Comparison of ENCODE assay signal across 1 cellular context in genomic region chr22:36332623-36333331, GRCh38.
TF ChIP-seq lines count a peak whose summit lies in the region.

No MANE protein-coding gene starts in this region.

TF ChIP-seq in HEK293, 187 proteins besides CTCF, POLR2A, EP300 and RAD21 (continued from another document and continues in another):
- TF ChIP-seq, protein P1, sequence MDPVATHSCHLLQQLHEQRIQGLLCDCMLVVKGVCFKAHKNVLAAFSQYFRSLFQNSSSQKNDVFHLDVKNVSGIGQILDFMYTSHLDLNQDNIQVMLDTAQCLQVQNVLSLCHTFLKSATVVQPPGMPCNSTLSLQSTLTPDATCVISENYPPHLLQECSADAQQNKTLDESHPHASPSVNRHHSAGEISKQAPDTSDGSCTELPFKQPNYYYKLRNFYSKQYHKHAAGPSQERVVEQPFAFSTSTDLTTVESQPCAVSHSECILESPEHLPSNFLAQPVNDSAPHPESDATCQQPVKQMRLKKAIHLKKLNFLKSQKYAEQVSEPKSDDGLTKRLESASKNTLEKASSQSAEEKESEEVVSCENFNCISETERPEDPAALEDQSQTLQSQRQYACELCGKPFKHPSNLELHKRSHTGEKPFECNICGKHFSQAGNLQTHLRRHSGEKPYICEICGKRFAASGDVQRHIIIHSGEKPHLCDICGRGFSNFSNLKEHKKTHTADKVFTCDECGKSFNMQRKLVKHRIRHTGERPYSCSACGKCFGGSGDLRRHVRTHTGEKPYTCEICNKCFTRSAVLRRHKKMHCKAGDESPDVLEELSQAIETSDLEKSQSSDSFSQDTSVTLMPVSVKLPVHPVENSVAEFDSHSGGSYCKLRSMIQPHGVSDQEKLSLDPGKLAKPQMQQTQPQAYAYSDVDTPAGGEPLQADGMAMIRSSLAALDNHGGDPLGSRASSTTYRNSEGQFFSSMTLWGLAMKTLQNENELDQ (tag by site-specific recombination; IDR thresholded peaks at IDR 0.05; ENCODE audit: low read depth), result no peak
- no peak for TF ChIP-seq KLF16 (tag by site-specific recombination; IDR thresholded peaks at IDR 0.05)
- TF ChIP-seq ZNF830 (tag by site-specific recombination; IDR thresholded peaks at IDR 0.05; ENCODE audit: low read depth), result no peak
- no peak for TF ChIP-seq ZFP37 (tag by site-specific recombination; IDR thresholded peaks at IDR 0.05)
- no peak for TF ChIP-seq ZSCAN16 (tag by site-specific recombination; IDR thresholded peaks at IDR 0.05)
- TF ChIP-seq ZNF501 (tag by site-specific recombination; IDR thresholded peaks at IDR 0.05), result no peak
- TF ChIP-seq ZNF48 (tag by site-specific recombination; IDR thresholded peaks at IDR 0.05), result no peak
- TF ChIP-seq, protein P2, sequence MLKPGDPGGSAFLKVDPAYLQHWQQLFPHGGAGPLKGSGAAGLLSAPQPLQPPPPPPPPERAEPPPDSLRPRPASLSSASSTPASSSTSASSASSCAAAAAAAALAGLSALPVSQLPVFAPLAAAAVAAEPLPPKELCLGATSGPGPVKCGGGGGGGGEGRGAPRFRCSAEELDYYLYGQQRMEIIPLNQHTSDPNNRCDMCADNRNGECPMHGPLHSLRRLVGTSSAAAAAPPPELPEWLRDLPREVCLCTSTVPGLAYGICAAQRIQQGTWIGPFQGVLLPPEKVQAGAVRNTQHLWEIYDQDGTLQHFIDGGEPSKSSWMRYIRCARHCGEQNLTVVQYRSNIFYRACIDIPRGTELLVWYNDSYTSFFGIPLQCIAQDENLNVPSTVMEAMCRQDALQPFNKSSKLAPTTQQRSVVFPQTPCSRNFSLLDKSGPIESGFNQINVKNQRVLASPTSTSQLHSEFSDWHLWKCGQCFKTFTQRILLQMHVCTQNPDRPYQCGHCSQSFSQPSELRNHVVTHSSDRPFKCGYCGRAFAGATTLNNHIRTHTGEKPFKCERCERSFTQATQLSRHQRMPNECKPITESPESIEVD (tag by site-specific recombination; IDR thresholded peaks at IDR 0.05), result no peak
- TF ChIP-seq ZNF24 (tag by site-specific recombination; IDR thresholded peaks at IDR 0.05), result no peak
- TF ChIP-seq, protein P3, sequence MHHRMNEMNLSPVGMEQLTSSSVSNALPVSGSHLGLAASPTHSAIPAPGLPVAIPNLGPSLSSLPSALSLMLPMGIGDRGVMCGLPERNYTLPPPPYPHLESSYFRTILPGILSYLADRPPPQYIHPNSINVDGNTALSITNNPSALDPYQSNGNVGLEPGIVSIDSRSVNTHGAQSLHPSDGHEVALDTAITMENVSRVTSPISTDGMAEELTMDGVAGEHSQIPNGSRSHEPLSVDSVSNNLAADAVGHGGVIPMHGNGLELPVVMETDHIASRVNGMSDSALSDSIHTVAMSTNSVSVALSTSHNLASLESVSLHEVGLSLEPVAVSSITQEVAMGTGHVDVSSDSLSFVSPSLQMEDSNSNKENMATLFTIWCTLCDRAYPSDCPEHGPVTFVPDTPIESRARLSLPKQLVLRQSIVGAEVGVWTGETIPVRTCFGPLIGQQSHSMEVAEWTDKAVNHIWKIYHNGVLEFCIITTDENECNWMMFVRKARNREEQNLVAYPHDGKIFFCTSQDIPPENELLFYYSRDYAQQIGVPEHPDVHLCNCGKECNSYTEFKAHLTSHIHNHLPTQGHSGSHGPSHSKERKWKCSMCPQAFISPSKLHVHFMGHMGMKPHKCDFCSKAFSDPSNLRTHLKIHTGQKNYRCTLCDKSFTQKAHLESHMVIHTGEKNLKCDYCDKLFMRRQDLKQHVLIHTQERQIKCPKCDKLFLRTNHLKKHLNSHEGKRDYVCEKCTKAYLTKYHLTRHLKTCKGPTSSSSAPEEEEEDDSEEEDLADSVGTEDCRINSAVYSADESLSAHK (tag by site-specific recombination; IDR thresholded peaks at IDR 0.05), result no peak
- no peak for TF ChIP-seq ZNF544 (tag by site-specific recombination; IDR thresholded peaks at IDR 0.05)
- TF ChIP-seq TSHZ1 (tag by site-specific recombination; IDR thresholded peaks at IDR 0.05; ENCODE audit: borderline replicate concordance), result no peak
- peak; percentile 59 for TF ChIP-seq ZNF366 (tag by site-specific recombination; conservative IDR thresholded peaks at IDR 0.05)
- TF ChIP-seq ZNF341 (tag by site-specific recombination; IDR thresholded peaks at IDR 0.05; ENCODE audit: low read depth), result peak; percentile 36
- TF ChIP-seq ZXDB (tag by site-specific recombination; IDR thresholded peaks at IDR 0.05), result no peak
- TF ChIP-seq, protein P4, sequence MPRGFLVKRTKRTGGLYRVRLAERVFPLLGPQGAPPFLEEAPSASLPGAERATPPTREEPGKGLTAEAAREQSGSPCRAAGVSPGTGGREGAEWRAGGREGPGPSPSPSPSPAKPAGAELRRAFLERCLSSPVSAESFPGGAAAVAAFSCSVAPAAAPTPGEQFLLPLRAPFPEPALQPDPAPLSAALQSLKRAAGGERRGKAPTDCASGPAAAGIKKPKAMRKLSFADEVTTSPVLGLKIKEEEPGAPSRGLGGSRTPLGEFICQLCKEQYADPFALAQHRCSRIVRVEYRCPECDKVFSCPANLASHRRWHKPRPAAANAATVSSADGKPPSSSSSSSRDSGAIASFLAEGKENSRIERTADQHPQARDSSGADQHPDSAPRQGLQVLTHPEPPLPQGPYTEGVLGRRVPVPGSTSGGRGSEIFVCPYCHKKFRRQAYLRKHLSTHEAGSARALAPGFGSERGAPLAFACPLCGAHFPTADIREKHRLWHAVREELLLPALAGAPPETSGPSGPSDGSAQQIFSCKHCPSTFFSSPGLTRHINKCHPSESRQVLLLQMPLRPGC (tag by site-specific recombination; IDR thresholded peaks at IDR 0.05), result no peak
- no peak for TF ChIP-seq ZNF654 (tag by site-specific recombination; IDR thresholded peaks at IDR 0.05; ENCODE audit: low read depth)
- TF ChIP-seq ZNF157 (tag by site-specific recombination; IDR thresholded peaks at IDR 0.05), result no peak
- TF ChIP-seq, protein P5, sequence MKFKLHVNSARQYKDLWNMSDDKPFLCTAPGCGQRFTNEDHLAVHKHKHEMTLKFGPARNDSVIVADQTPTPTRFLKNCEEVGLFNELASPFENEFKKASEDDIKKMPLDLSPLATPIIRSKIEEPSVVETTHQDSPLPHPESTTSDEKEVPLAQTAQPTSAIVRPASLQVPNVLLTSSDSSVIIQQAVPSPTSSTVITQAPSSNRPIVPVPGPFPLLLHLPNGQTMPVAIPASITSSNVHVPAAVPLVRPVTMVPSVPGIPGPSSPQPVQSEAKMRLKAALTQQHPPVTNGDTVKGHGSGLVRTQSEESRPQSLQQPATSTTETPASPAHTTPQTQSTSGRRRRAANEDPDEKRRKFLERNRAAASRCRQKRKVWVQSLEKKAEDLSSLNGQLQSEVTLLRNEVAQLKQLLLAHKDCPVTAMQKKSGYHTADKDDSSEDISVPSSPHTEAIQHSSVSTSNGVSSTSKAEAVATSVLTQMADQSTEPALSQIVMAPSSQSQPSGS (tag by site-specific recombination; IDR thresholded peaks at IDR 0.05; ENCODE audit: low read depth), result no peak
- no peak for TF ChIP-seq ZNF114 (tag by site-specific recombination; IDR thresholded peaks at IDR 0.05)
- no peak for TF ChIP-seq KLF10 (tag by site-specific recombination; IDR thresholded peaks at IDR 0.05)
- TF ChIP-seq WT1 (tag by site-specific recombination; IDR thresholded peaks at IDR 0.05), result peak; percentile 76
- TF ChIP-seq ZFP41 (tag by site-specific recombination; IDR thresholded peaks at IDR 0.05; ENCODE audit: borderline replicate concordance), result no peak
- TF ChIP-seq, protein P6, sequence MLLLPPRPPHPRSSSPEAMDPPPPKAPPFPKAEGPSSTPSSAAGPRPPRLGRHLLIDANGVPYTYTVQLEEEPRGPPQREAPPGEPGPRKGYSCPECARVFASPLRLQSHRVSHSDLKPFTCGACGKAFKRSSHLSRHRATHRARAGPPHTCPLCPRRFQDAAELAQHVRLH (tag by site-specific recombination; IDR thresholded peaks at IDR 0.05), result no peak
- TF ChIP-seq ZFHX2 (tag by site-specific recombination; conservative IDR thresholded peaks at IDR 0.05), result peak; percentile 52
- no peak for TF ChIP-seq ZNF660 (tag by site-specific recombination; IDR thresholded peaks at IDR 0.05)
- no peak for TF ChIP-seq ZNF350 (tag by site-specific recombination; IDR thresholded peaks at IDR 0.05)
- TF ChIP-seq ZNF211 (tag by site-specific recombination; IDR thresholded peaks at IDR 0.05; ENCODE audit: low read depth), result no peak
- no peak for TF ChIP-seq ZNF10 (tag by site-specific recombination; IDR thresholded peaks at IDR 0.05)
- TF ChIP-seq ZNF121 (tag by site-specific recombination; IDR thresholded peaks at IDR 0.05), result no peak
- TF ChIP-seq ZNF513 (tag by site-specific recombination; IDR thresholded peaks at IDR 0.05), result no peak
- TF ChIP-seq ZNF138 (tag by site-specific recombination; IDR thresholded peaks at IDR 0.05; ENCODE audit: borderline replicate concordance), result no peak
- TF ChIP-seq, protein P7, sequence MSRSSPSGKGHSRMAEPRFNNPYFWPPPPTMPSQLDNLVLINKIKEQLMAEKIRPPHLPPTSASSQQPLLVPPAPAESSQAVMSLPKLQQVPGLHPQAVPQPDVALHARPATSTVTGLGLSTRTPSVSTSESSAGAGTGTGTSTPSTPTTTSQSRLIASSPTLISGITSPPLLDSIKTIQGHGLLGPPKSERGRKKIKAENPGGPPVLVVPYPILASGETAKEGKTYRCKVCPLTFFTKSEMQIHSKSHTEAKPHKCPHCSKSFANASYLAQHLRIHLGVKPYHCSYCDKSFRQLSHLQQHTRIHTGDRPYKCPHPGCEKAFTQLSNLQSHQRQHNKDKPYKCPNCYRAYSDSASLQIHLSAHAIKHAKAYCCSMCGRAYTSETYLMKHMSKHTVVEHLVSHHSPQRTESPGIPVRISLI (tag by site-specific recombination; IDR thresholded peaks at IDR 0.05), result peak; percentile 99
- no peak for TF ChIP-seq ZNF248 (tag by site-specific recombination; IDR thresholded peaks at IDR 0.05)
- TF ChIP-seq ZNF16 (tag by site-specific recombination; IDR thresholded peaks at IDR 0.05; ENCODE audit: low read depth), result no peak
- TF ChIP-seq ZNF514 (tag by site-specific recombination; IDR thresholded peaks at IDR 0.05), result no peak
- no peak for TF ChIP-seq ZNF449 (tag by site-specific recombination; IDR thresholded peaks at IDR 0.05)
- no peak for TF ChIP-seq ZNF148 (tag by site-specific recombination; IDR thresholded peaks at IDR 0.05; ENCODE audit: borderline replicate concordance)
